Comparison of ENCODE assay signal across 15 cellular contexts in the genomic region with DNA sequence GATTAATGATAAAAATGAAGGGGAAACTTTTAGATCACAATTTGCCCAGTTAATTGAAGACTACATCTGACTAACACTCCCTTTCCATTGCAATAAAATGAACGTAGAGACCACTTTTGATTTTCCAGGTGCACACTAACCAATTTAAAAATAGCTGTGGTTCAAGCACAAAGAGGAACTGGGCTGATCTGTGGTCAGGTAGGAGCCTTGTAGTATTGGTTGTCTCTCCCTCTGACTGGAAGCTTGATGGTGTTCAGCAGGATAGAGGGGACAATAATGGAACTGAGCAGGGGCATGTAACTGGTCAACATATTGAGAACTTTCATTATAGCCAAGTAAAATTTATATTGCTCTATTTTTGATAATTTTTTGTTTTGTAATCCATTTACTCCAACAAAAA.
DNase-seq lines count a peak whose midpoint lies in the region; ATAC-seq and TF ChIP-seq lines count a peak whose summit lies in the region.
"Had no signal": no experiment of that assay in that cellular context is flagged by ENCODE, and none has a peak within 500 bp of the region (broad histone marks: within the 10 kb centered on the region; RNA-seq: fewer than 3 reads in every experiment).

No MANE protein-coding gene starts in this region.

- DNase-seq in stomach (no peak), HCEC 1CT (no peak), WERI-Rb-1 (no peak), endothelial cell (ENCODE audit: low spot score) (no peak)
- DNase-seq: activated naive CD4-positive, alpha-beta T cell; CD8-positive, alpha-beta T cell; colonic mucosa; naive thymus-derived CD8-positive, alpha-beta T cell; NCI-H82 had no signal

- H3K4me1 Mint-ChIP-seq in endothelial cell (ENCODE audit: unreplicated experiment), result no peaks in the 10 kb centered on the region
- H3K4me1 Mint-ChIP-seq: naive thymus-derived CD8-positive, alpha-beta T cell had no signal

- H3K4me3 ChIP-seq in stomach (no peak overlapping the region), WERI-Rb-1 (ENCODE audit: low read depth, low read length) (no peak overlapping the region)
- H3K4me3 ChIP-seq: colonic mucosa, lung had no signal

- H3K27me3 ChIP-seq in stomach (no peaks in the 10 kb centered on the region), WERI-Rb-1 (ENCODE audit: insufficient read depth, low read depth, severe bottlenecking) (no peaks in the 10 kb centered on the region)
- H3K27me3 ChIP-seq: colonic mucosa had no signal

- H3K36me3 ChIP-seq in stomach (no peaks in the 10 kb centered on the region), WERI-Rb-1 (no peaks in the 10 kb centered on the region)
- H3K36me3 ChIP-seq: colonic mucosa had no signal

- no peak for TF ChIP-seq POLR2A in stomach (IDR thresholded peaks at IDR 0.05)

- no peaks in the 10 kb centered on the region for H3K27me3 Mint-ChIP-seq in endothelial cell (ENCODE audit: unreplicated experiment)

- H3K4me1 ChIP-seq in stomach, result peaks cover 0 to 13% (median 0%) of the 10 kb centered on the region in 4 donors
- H3K4me1 ChIP-seq: colonic mucosa had no signal

- no peak overlapping the region for H3K27ac Mint-ChIP-seq in endothelial cell (ENCODE audit: unreplicated experiment)
- H3K27ac Mint-ChIP-seq: CD8-positive, alpha-beta T cell; naive thymus-derived CD8-positive, alpha-beta T cell had no signal

- no peak for TF ChIP-seq EP300 in stomach (IDR thresholded peaks at IDR 0.05)

- intact Hi-C loops in stomach (cut with DNase I; ENCODE audit: low total_unique reads), result no loop called here

- ATAC-seq in GM18502 (IDR thresholded peaks at IDR 0.05; ENCODE audit: poor library complexity, unreplicated experiment) (peak; percentile 86), GM21381 (IDR thresholded peaks at IDR 0.05; ENCODE audit: unreplicated experiment) (peak; percentile 60), HG02870 (IDR thresholded peaks at IDR 0.05; ENCODE audit: unreplicated experiment) (peak; percentile 82), HG03521 (IDR thresholded peaks at IDR 0.05; ENCODE audit: unreplicated experiment) (peak; percentile 55)
- ATAC-seq: CD8-positive, alpha-beta T cell; naive thymus-derived CD8-positive, alpha-beta T cell had no signal

- H3K36me3 Mint-ChIP-seq in endothelial cell (ENCODE audit: low read depth, unreplicated experiment), result no peaks in the 10 kb centered on the region
- H3K36me3 Mint-ChIP-seq: CD8-positive, alpha-beta T cell; naive thymus-derived CD8-positive, alpha-beta T cell had no signal

- H3K9me3 ChIP-seq in stomach (no peaks in the 10 kb centered on the region), WERI-Rb-1 (ENCODE audit: severe bottlenecking) (no peaks in the 10 kb centered on the region)
- H3K9me3 ChIP-seq: colonic mucosa had no signal

- 62 to 78% (median 71%) methylated on average over 1 of the region's 1 CpG for WGBS in stomach, 5 donors

- no peak overlapping the region for H3K27ac ChIP-seq in stomach
- H3K27ac ChIP-seq in WERI-Rb-1, result no peak overlapping the region
- H3K27ac ChIP-seq: colonic mucosa, epithelial cell of prostate had no signal

- no peak overlapping the region for H3K4me3 Mint-ChIP-seq in endothelial cell (ENCODE audit: unreplicated experiment)
- H3K4me3 Mint-ChIP-seq: CD8-positive, alpha-beta T cell; naive thymus-derived CD8-positive, alpha-beta T cell had no signal

- H3K9me3 Mint-ChIP-seq in endothelial cell (ENCODE audit: unreplicated experiment), result no peaks in the 10 kb centered on the region
- H3K9me3 Mint-ChIP-seq: CD8-positive, alpha-beta T cell had no signal

- TF ChIP-seq CTCF in stomach (IDR thresholded peaks at IDR 0.05) (no peak), WERI-Rb-1 (IDR thresholded peaks at IDR 0.05; ENCODE audit: low read depth, low read length) (no peak), endothelial cell (IDR thresholded peaks at IDR 0.05; ENCODE audit: unreplicated experiment) (no peak)
